Comparison of ENCODE assay signal across 8 cellular contexts in the genomic region with DNA sequence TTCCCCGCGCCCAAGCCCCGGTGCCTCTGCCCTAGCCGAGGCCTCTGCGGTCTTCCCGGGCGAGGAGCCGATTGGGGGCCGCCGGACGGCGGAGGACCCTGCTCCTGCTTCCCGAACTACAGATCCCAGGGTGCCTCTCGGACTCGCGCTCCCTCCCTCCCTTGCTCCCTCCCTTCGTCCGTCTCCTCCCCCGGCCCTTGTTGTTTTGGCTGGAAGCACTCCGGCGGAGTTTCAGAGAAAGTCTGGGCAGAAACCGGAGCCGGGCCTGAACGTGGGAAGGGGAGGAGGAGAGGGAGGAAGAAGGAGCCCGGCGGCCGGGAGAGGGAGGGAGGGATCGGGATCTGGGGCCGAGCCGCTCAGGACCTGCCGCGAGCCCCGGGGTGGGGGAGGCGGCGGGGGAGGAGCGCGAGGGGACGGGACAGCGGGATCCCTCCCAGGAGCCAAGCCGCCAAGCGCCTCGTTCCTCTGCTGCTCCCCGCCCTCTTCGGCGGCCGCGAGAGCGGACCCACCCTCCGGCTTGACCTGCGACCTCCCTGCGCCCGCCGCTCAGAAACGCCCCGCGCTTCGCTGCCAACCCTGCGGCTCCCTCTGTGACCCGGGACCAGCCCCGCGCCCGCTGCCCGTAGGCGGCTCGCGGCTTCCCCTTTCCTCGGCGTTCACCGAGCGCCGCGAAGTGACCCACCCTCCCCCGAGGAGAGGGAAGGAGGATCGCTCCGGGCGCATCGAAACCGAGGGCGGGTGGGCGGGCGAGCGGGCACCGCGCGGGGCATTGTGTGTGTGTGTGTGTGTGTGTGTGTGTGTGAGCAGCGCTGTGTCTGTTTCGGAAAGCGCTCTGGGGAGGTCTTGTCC. TPM values are rescaled to one million over a fixed set of nuclear protein-coding genes. Genes with fewer than 3 reads are reported as not detected.
A peak's percentile ranks its signal among the peaks of the same experiment; 100 is the strongest.
DNase-seq lines count a peak whose midpoint lies in the region; TF ChIP-seq lines count a peak whose summit lies in the region.

No MANE protein-coding gene starts in this region.

- peaks cover 7% of the 10 kb centered on the region for H3K4me1 Mint-ChIP-seq in T-helper 2 cell treated with Interferon-gamma antibody and Interleukin-4, amounts not matched to agents 5 μg/mL and 100 μg/mL, for 36 hours (ENCODE audit: low read depth)
- peaks cover 31% of the 10 kb centered on the region for H3K4me1 Mint-ChIP-seq in dendritic cell treated with granulocyte-macrophage colony-stimulating factor and Interleukin-4, amounts not matched to agents 40 ng/mL and 50 ng/mL, for 4 days (ENCODE audit: low read depth)

- H3K4me3 Mint-ChIP-seq in T-helper 2 cell treated with Interferon-gamma antibody and Interleukin-4, amounts not matched to agents 5 μg/mL and 100 μg/mL, for 36 hours = peak overlapping the region; percentile 91
- H3K4me3 Mint-ChIP-seq in dendritic cell treated with granulocyte-macrophage colony-stimulating factor and Interleukin-4, amounts not matched to agents 40 ng/mL and 50 ng/mL, for 4 days = peak overlapping the region; percentile 93

- H3K27me3 Mint-ChIP-seq in T-helper 2 cell treated with Interferon-gamma antibody and Interleukin-4, amounts not matched to agents 5 μg/mL and 100 μg/mL, for 36 hours (ENCODE audit: low read depth) = peaks cover 57% of the 10 kb centered on the region
- peaks cover 4% of the 10 kb centered on the region for H3K27me3 Mint-ChIP-seq in dendritic cell treated with granulocyte-macrophage colony-stimulating factor and Interleukin-4, amounts not matched to agents 40 ng/mL and 50 ng/mL, for 4 days

- no peaks in the 10 kb centered on the region for H3K9me3 ChIP-seq in MG63

- no peaks in the 10 kb centered on the region for H3K27me3 ChIP-seq in MG63

- no peaks in the 10 kb centered on the region for H3K36me3 Mint-ChIP-seq in T-helper 2 cell treated with Interferon-gamma antibody and Interleukin-4, amounts not matched to agents 5 μg/mL and 100 μg/mL, for 36 hours (ENCODE audit: low read depth)
- peaks cover 13% of the 10 kb centered on the region for H3K36me3 Mint-ChIP-seq in dendritic cell treated with granulocyte-macrophage colony-stimulating factor and Interleukin-4, amounts not matched to agents 40 ng/mL and 50 ng/mL, for 4 days (ENCODE audit: low read depth)

- POLR2A ChIA-PET in HEK293T (lab: Yijun Ruan, JAX) = interaction anchor here (0.7 to 2.0 kb wide), 21 partner anchors 10 to 176 kb away, joined by 3 to 13 read pairs (median 4); a partner anchor contains a TSS

- H3K4me3 ChIP-seq in MG63 = peak overlapping the region; percentile 66

- intact Hi-C loops in dendritic cell treated with granulocyte-macrophage colony-stimulating factor and Interleukin-4, amounts not matched to agents 40 ng/mL and 50 ng/mL, for 4 days (cut with micrococcal nuclease) = loop anchor here (1.0 to 5.0 kb wide), 4 partner anchors 41 to 177 kb away; a partner anchor contains a TSS

- peak; percentile 10 for DNase-seq in activated gamma-delta T cell (lab: John Stamatoyannopoulos, UW)
- DNase-seq in activated gamma-delta T cell treated with Interleukin-2 at 50 U/mL for 16 hours = no peak
- DNase-seq in HEK293T (ENCODE audit: extremely low spot score) = peak; percentile 79
- peak; percentile 78 for DNase-seq in MG63
- peak; percentile 46 for DNase-seq in T-helper 2 cell treated with Interferon-gamma antibody and Interleukin-4, amounts not matched to agents 5 μg/mL and 100 μg/mL, for 36 hours (ENCODE audit: low spot score)
- peak; percentile 99 for DNase-seq in left kidney (ENCODE audit: low read depth, low spot score)
- DNase-seq in stimulated activated CD4-positive, alpha-beta T cell treated with anti-CD3 and anti-CD28 coated beads, Interleukin-2, amount 100 ng/mL, for 24 hours = peak; percentile 21 to 43

- CTCF ChIA-PET in HEK293T (lab: Yijun Ruan, JAX) = interaction anchor here (0.6 to 1.1 kb wide), 3 partner anchors 54 to 205 kb away, joined by 3 to 4 read pairs (median 3); no protein-coding TSS in a partner anchor

- no peaks in the 10 kb centered on the region for H3K9me3 Mint-ChIP-seq in T-helper 2 cell treated with Interferon-gamma antibody and Interleukin-4, amounts not matched to agents 5 μg/mL and 100 μg/mL, for 36 hours
- no peaks in the 10 kb centered on the region for H3K9me3 Mint-ChIP-seq in dendritic cell treated with granulocyte-macrophage colony-stimulating factor and Interleukin-4, amounts not matched to agents 40 ng/mL and 50 ng/mL, for 4 days

- no peaks in the 10 kb centered on the region for H3K36me3 ChIP-seq in MG63

- no peak overlapping the region for H3K27ac Mint-ChIP-seq in T-helper 2 cell treated with Interferon-gamma antibody and Interleukin-4, amounts not matched to agents 5 μg/mL and 100 μg/mL, for 36 hours
- peak overlapping the region; percentile 91 for H3K27ac Mint-ChIP-seq in dendritic cell treated with granulocyte-macrophage colony-stimulating factor and Interleukin-4, amounts not matched to agents 40 ng/mL and 50 ng/mL, for 4 days

TF ChIP-seq in HEK293T, 16 proteins besides CTCF, POLR2A, EP300 and RAD21:
- TF ChIP-seq ZNF384 (IDR thresholded peaks at IDR 0.05) (no peak), L3MBTL2 (conservative IDR thresholded peaks at IDR 0.05) (0 out of 2 replicates have a peak, but pooled peaks have one; percentile 8)
- TF ChIP-seq, protein P1, sequence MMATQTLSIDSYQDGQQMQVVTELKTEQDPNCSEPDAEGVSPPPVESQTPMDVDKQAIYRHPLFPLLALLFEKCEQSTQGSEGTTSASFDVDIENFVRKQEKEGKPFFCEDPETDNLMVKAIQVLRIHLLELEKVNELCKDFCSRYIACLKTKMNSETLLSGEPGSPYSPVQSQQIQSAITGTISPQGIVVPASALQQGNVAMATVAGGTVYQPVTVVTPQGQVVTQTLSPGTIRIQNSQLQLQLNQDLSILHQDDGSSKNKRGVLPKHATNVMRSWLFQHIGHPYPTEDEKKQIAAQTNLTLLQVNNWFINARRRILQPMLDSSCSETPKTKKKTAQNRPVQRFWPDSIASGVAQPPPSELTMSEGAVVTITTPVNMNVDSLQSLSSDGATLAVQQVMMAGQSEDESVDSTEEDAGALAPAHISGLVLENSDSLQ (IDR thresholded peaks at IDR 0.05) = no peak

RNA-seq across cellular contexts. Expression of a gene that starts 0.5 kb away (rescaled TPM):
- 1.2 and 3.4 TPM in 2 replicates for total RNA-seq in MG63 (2014; rRNA removed; shearing (Covaris generic); ENCODE audit: low replicate concordance)
